In the genomic region with DNA sequence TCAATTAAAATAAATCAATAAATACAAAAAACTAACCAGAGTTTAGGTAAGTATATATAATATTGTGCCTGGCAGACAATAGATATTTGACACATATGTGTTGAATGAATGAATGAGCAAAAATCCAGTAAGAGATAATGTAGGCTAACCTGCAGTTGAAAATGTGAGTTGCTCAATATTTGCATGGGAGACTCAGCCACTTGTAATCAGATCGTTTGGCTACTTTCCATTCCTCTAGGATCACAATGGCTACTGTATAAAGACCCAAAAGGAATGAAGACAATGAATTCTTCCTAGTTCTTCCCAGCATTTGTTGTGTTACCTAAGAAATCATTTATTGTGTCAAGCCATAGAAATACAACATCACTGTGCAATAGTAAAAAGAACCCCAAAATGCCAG, we compare ENCODE assay signal across 17 cellular contexts. TPM values are rescaled to one million over a fixed set of nuclear protein-coding genes. Genes with fewer than 3 reads are reported as not detected.
DNase-seq lines count a peak whose midpoint lies in the region; ATAC-seq and TF ChIP-seq lines count a peak whose summit lies in the region.
"Had no signal": no experiment of that assay in that cellular context is flagged by ENCODE, and none has a peak within 500 bp of the region (broad histone marks: within the 10 kb centered on the region; RNA-seq: fewer than 3 reads in every experiment).

No MANE protein-coding gene starts in this region.

- TF ChIP-seq POLR2A in right lobe of liver (IDR thresholded peaks at IDR 0.05) = no peak

- DNase-seq in NCI-H526 (lab: John Stamatoyannopoulos, UW) (peak; percentile 4 to 26), NCI-H526 treated with DMSO at 0.1 percent for 48 hours (lab: John Stamatoyannopoulos, UW) (no peak), NCI-H226 (peak; percentile 43), left lobe of liver (ENCODE audit: low spot score) (no peak), right lobe of liver (no peak), H4 (ENCODE audit: low spot score) (no peak), DMS114 treated with DMSO at 0.1 percent for 48 hours (lab: John Stamatoyannopoulos, UW; ENCODE audit: unreplicated experiment) (no peak), mesenchymal stem cell (no peak)
- DNase-seq: C1 segment of cervical spinal cord; Caco-2; CD4-positive, alpha-beta memory T cell; DMS79; EL; GDM1; HFFc6 had no signal

- H3K9ac ChIP-seq in mesenchymal stem cell (ENCODE audit: low read length) = no peak overlapping the region

- no peak overlapping the region for H4K8ac ChIP-seq in mesenchymal stem cell (ENCODE audit: low read length)

- TF ChIP-seq CTCF in right lobe of liver (IDR thresholded peaks at IDR 0.05) = no peak

- H2AK5ac ChIP-seq in mesenchymal stem cell (ENCODE audit: low read length, severe bottlenecking) = no peak overlapping the region

- H3K4me3 ChIP-seq in right lobe of liver (no peak overlapping the region), mesenchymal stem cell (ENCODE audit: insufficient read depth in 1 of 2, low read depth in 1 of 2, low read length in 2 of 2) (no peak overlapping the region)
- H3K4me3 ChIP-seq: GM23338, HAP-1 had no signal

- H3K23ac ChIP-seq in mesenchymal stem cell (ENCODE audit: low read length in 2 of 2) = no peak overlapping the region

- H2BK15ac ChIP-seq in mesenchymal stem cell (ENCODE audit: low read depth, poor library complexity, severe bottlenecking) = no peak overlapping the region

- no peaks in the 10 kb centered on the region for H3K27me3 ChIP-seq in right lobe of liver
- H3K27me3 ChIP-seq in mesenchymal stem cell (ENCODE audit: control insufficient read depth in 1 of 2, insufficient read depth in 1 of 2, low read length in 2 of 2) = peaks cover 0 to 7% of the 10 kb centered on the region in 2 experiments

- H3K4ac ChIP-seq in mesenchymal stem cell (ENCODE audit: low read depth in 1 of 2, low read length in 2 of 2) = no peak overlapping the region

- no peak overlapping the region for H2BK5ac ChIP-seq in mesenchymal stem cell (ENCODE audit: low read depth, low read length, poor library complexity, severe bottlenecking)

- no peak overlapping the region for H4K91ac ChIP-seq in mesenchymal stem cell (ENCODE audit: low read length)

- H2BK120ac ChIP-seq in mesenchymal stem cell (ENCODE audit: low read depth, low read length) = no peak overlapping the region

- intact Hi-C loops in right lobe of liver (cut with DNase I) = no loop called here

- no peak overlapping the region for H2AFZ ChIP-seq in mesenchymal stem cell (ENCODE audit: low read depth, low read length)
- H2AFZ ChIP-seq: GM23338 had no signal

- H3K79me1 ChIP-seq in mesenchymal stem cell (replicated peaks; ENCODE audit: low read length, poor library complexity, severe bottlenecking) = peaks cover 3% of the 10 kb centered on the region

- H3K4me1 ChIP-seq in right lobe of liver = peaks cover 0 to 43% (median 21%) of the 10 kb centered on the region in 4 donors
- peaks cover 2% of the 10 kb centered on the region for H3K4me1 ChIP-seq in mesenchymal stem cell (ENCODE audit: control insufficient read depth, insufficient read depth, low read depth, low read length)
- H3K4me1 ChIP-seq: HAP-1 had no signal

- no peak overlapping the region for H2BK12ac ChIP-seq in mesenchymal stem cell (ENCODE audit: low read length in 2 of 2)

- H3K27ac ChIP-seq in right lobe of liver (no peak overlapping the region), mesenchymal stem cell (ENCODE audit: low read length, poor library complexity, severe bottlenecking) (no peak overlapping the region)

- no peak overlapping the region for H3K18ac ChIP-seq in mesenchymal stem cell (ENCODE audit: low read depth in 1 of 2, low read length in 2 of 2)

- WGBS in right lobe of liver (ENCODE audit: insufficient coverage, low coverage, low lambda C conversion rate, missing lambda C conversion rate) = 31% methylated on average over 1 of the region's 1 CpG
- no CpG with 5 or more reads among the region's 1 CpG for WGBS in mesenchymal stem cell

- ATAC-seq in left lobe of liver (peak; percentile 31), right lobe of liver (peak in 3 of 4 donors; percentile 21 to 48 (median 31))
- ATAC-seq: GM23338 had no signal

- no peak overlapping the region for H3K14ac ChIP-seq in mesenchymal stem cell (ENCODE audit: low read length in 2 of 2)

- H3K36me3 ChIP-seq in right lobe of liver (no peaks in the 10 kb centered on the region), mesenchymal stem cell (ENCODE audit: control insufficient read depth in 1 of 2, insufficient read depth in 2 of 2, low read depth in 1 of 2, low read length in 2 of 2) (peaks cover 0 to 2% of the 10 kb centered on the region in 2 experiments)
- H3K36me3 ChIP-seq: HAP-1 had no signal

- H3K9me3 ChIP-seq in right lobe of liver (no peaks in the 10 kb centered on the region), mesenchymal stem cell (ENCODE audit: control insufficient read depth, low read length) (peaks cover 11% of the 10 kb centered on the region)
- H3K9me3 ChIP-seq: HAP-1 had no signal

- H3K4me2 ChIP-seq in mesenchymal stem cell (ENCODE audit: low read length, poor library complexity, severe bottlenecking) = no peak overlapping the region
- H3K4me2 ChIP-seq: GM23338 had no signal

RNA-seq across cellular contexts. Expression of a gene that starts 25.3 kb away (rescaled TPM):
- 7.3 TPM for total RNA-seq in left lobe of liver
- total RNA-seq in right lobe of liver = 10 to 100 TPM in 3 of 6 experiments, 1 to 10 TPM in 3; 6.6 to 16.9 (median 10.1) TPM
- 8.9 and 13.8 TPM in 2 replicates for total RNA-seq in H4 (2014; rRNA removed; shearing (Covaris generic))
- 87.2 TPM for polyA plus RNA-seq in mesenchymal stem cell (2013, experiment 1 of 2)
- 82.9 TPM for polyA plus RNA-seq in mesenchymal stem cell (2013, experiment 2 of 2)
- total RNA-seq: CD4-positive, alpha-beta memory T cell; HFFc6 had no signal
- polyA plus RNA-seq: CD4-positive, alpha-beta memory T cell had no signal

Comparison
In these comparisons a context has a peak if more than half of its experiments do, and no peak if none do; other contexts are left out.
1. DNase-seq: peak in NCI-H526 (2 of 2) and NCI-H226 (single experiment); none in NCI-H526 treated with DMSO at 0.1 percent for 48 hours (single experiment), left lobe of liver (single experiment), right lobe of liver (0 of 3), H4 (single experiment), DMS114 treated with DMSO at 0.1 percent for 48 hours (single experiment) and mesenchymal stem cell (single experiment).